ENCODE assay signal across 23 cellular contexts in the genomic region with DNA sequence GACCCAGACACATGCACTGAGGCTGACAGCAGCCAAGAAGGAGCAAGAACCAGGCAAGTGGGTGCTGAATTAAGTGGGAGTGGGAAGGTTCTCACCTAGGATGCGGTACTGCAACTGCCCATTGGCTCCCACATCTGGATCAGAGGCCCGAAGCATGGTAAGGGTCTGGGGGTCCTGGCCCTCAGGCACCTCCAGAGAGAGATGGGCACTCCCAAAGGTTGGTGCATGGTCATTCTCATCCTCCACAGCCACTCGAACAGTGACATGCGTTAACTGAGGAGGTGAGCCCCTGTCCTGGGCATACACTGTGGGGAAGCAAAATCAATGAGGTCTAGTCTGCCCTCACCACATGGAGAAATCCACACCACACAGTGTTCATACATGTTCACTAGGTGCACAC.
"Had no signal": no experiment of that assay in that cellular context is flagged by ENCODE, and none has a peak within 500 bp of the region (broad histone marks: within the 10 kb centered on the region; RNA-seq: fewer than 3 reads in every experiment).

No MANE protein-coding gene starts in this region.

- H3K9me3 ChIP-seq: colonic mucosa, psoas muscle, suprapubic skin, thyroid gland, upper lobe of right lung, vagina had no signal

- H3K27ac ChIP-seq: colonic mucosa, foreskin keratinocyte, parathyroid adenoma, psoas muscle, suprapubic skin, thyroid gland, upper lobe of right lung, vagina had no signal

- H3K4me3 ChIP-seq: colonic mucosa, lung, psoas muscle, suprapubic skin, thyroid gland, upper lobe of right lung, vagina had no signal

- H3K4me1 Mint-ChIP-seq: nephron had no signal

- H3K9me3 Mint-ChIP-seq: nephron; stimulated activated effector memory CD8-positive, alpha-beta T cell treated with anti-CD3 and anti-CD28 coated beads, Interleukin-12 subunit alpha, Interleukin-12 subunit beta, amount 100 ng/mL, for 72 hours had no signal

- H3K4me1 ChIP-seq: colonic mucosa, foreskin keratinocyte, parathyroid adenoma, psoas muscle, upper lobe of right lung, vagina had no signal

- H3K4me3 Mint-ChIP-seq: nephron had no signal

- H3K36me3 Mint-ChIP-seq: stimulated activated effector memory CD8-positive, alpha-beta T cell treated with anti-CD3 and anti-CD28 coated beads, Interleukin-12 subunit alpha, Interleukin-12 subunit beta, amount 100 ng/mL, for 72 hours had no signal

- H3K27ac Mint-ChIP-seq: nephron had no signal

- H3K27me3 ChIP-seq: colonic mucosa, thyroid gland, upper lobe of right lung, vagina had no signal

- DNase-seq: colonic mucosa; dermis blood vessel endothelial cell; erythroblast; foreskin keratinocyte; kidney; left cardiac atrium; left ventricle myocardium superior; mesenchymal stem cell; midbrain; occipital lobe; psoas muscle; small intestine; stimulated activated CD4-positive, alpha-beta T cell treated with anti-CD3 and anti-CD28 coated beads, Interleukin-4, amount 100 ng/mL, for 1 hour; stimulated activated CD8-positive, alpha-beta memory T cell treated with anti-CD3 and anti-CD28 coated beads, Interleukin-4, amount 100 ng/mL, for 48 hours; stimulated activated naive CD8-positive, alpha-beta T cell treated with anti-CD3 and anti-CD28 coated beads, Interleukin-15, Interleukin-2, amounts not matched to agents 100 U/mL and 50 U/mL, for 24 hours; thyroid gland; upper lobe of right lung had no signal

- H3K36me3 ChIP-seq: colonic mucosa had no signal

- ATAC-seq: foreskin keratinocyte; left cardiac atrium; left ventricle myocardium superior; psoas muscle; stimulated activated effector memory CD8-positive, alpha-beta T cell treated with anti-CD3 and anti-CD28 coated beads, Interleukin-12 subunit alpha, Interleukin-12 subunit beta, amount 100 ng/mL, for 72 hours; stimulated activated naive CD8-positive, alpha-beta T cell treated with anti-CD3 and anti-CD28 coated beads, Interleukin-15, Interleukin-2, amounts not matched to agents 100 U/mL and 50 U/mL, for 24 hours; upper lobe of right lung had no signal
